11 cellular contexts compared by ENCODE assay signal in the genomic region with DNA sequence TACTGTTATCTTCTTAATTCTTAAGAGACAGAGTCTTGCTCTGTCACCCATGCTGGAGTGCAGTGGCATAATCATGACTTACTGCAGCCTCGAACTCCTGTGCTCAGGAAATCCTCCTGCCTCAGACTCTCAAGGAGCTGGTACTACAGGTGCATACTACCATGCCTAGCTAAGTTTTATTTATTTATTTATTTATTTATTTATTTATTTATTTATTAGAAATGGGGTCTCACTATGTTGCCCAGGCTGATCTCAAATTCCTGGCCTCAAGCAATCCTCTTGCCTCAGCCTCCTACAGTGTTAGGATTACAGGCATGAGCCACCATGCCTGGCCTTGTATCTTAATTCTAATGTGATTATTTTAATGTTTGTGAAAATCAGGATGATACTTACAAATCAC.
"Had no signal": no experiment of that assay in that cellular context is flagged by ENCODE, and none has a peak within 500 bp of the region (broad histone marks: within the 10 kb centered on the region; RNA-seq: fewer than 3 reads in every experiment).

No MANE protein-coding gene starts in this region.

- H3K27ac ChIP-seq: GM23248 had no signal

- H3K9ac ChIP-seq: GM23248 had no signal

- H3K9me3 ChIP-seq: HAP-1 had no signal

- FAIRE-seq: H1, H54 had no signal

- ATAC-seq: GM23338, HCT116 had no signal

- DNase-seq: GM23248, GOT3, H7, H9, HCEC 1CT, HFFc6 had no signal

- H3K4me3 ChIP-seq: GM23248, GM23338, HAP-1 had no signal

- H2AFZ ChIP-seq: GM23248, GM23338 had no signal

- H3K4me2 ChIP-seq: GM23338 had no signal
